7 cellular contexts compared by ENCODE assay signal in genomic region chr4:44165938-44166337, GRCh38.
"Had no signal": no experiment of that assay in that cellular context is flagged by ENCODE, and none has a peak within 500 bp of the region (broad histone marks: within the 10 kb centered on the region; RNA-seq: fewer than 3 reads in every experiment).

No MANE protein-coding gene starts in this region.

- FAIRE-seq: HTR-8/SVneo, K562 had no signal

- H2AFZ ChIP-seq: GM23248 had no signal

- DNase-seq: GM23248, GOT3, H7, IMR-90 had no signal

- H3K4me1 ChIP-seq: HAP-1 had no signal

- H3K27ac ChIP-seq: GM23248 had no signal

- H3K4me3 ChIP-seq: GM23248, HAP-1, K562 had no signal

- H3K36me3 ChIP-seq: HAP-1 had no signal

- H3K9ac ChIP-seq: GM23248 had no signal

- H3K9me3 ChIP-seq: HAP-1 had no signal
